1 cellular context compared by ENCODE assay signal in genomic region chr11:66464916-66465315, GRCh38.
TF ChIP-seq lines count a peak whose summit lies in the region.

No MANE protein-coding gene starts in this region.

TF ChIP-seq in H1, 55 proteins besides CTCF, POLR2A, EP300 and RAD21:
- TF ChIP-seq E2F6 (IDR thresholded peaks at IDR 0.05) (no peak), CHD1 (IDR thresholded peaks at IDR 0.05; ENCODE audit: low read depth, low read length) (no peak), SP2 (IDR thresholded peaks at IDR 0.05; ENCODE audit: low read length) (no peak)
